ENCODE assay signal across 8 cellular contexts in genomic region chr1:40032240-40032891, GRCh38. TPM values are rescaled to one million over a fixed set of nuclear protein-coding genes. Genes with fewer than 3 reads are reported as not detected.
DNase-seq lines count a peak whose midpoint lies in the region; ATAC-seq, FAIRE-seq and TF ChIP-seq lines count a peak whose summit lies in the region.

No MANE protein-coding gene starts in this region.

- peaks cover 2% of the 10 kb centered on the region for H3K27me3 Mint-ChIP-seq in astrocyte (ENCODE audit: low read depth, unreplicated experiment)

- H3K27ac ChIP-seq in SK-N-SH (ENCODE audit: low read depth in 2 of 2, low read length in 1 of 2) (no peak overlapping the region), astrocyte (ENCODE audit: low read depth, low read length) (no peak overlapping the region)

- peak; percentile 79 for FAIRE-seq in astrocyte (lab: Jason Lieb, UNC)

- ATAC-seq in GM21381 (IDR thresholded peaks at IDR 0.05; ENCODE audit: unreplicated experiment), result no peak

- H3K36me3 Mint-ChIP-seq in astrocyte (ENCODE audit: low read depth, unreplicated experiment), result no peaks in the 10 kb centered on the region

- no peaks in the 10 kb centered on the region for H3K79me2 ChIP-seq in SK-N-SH (ENCODE audit: insufficient read depth)
- no peaks in the 10 kb centered on the region for H3K79me2 ChIP-seq in astrocyte (ENCODE audit: insufficient read depth, low read length)

- DNase-seq in GF-D8 (lab: John Stamatoyannopoulos, UW), result peak; percentile 17
- peak; percentile 65 for DNase-seq in M059J (ENCODE audit: low read depth)
- DNase-seq in SK-N-SH, result peak; percentile 54
- peak; percentile 58 for DNase-seq in astrocyte (ENCODE audit: low read depth)
- DNase-seq in iPS-NIHi11 (ENCODE audit: low spot score), result peak; percentile 50
- DNase-seq in stimulated activated CD4-positive, alpha-beta T cell treated with anti-CD3 and anti-CD28 coated beads, Interleukin-1b, Interleukin-23, amount 100 ng/mL, for 48 hours, result peak; percentile 34
- DNase-seq in NCI-H187 treated with DMSO at 0.1 percent for 48 hours (lab: John Stamatoyannopoulos, UW), result no peak

- H3F3A ChIP-seq in SK-N-SH (replicated peaks; ENCODE audit: insufficient read depth), result peaks cover 27% of the 10 kb centered on the region

- H3K27me3 ChIP-seq in SK-N-SH (ENCODE audit: insufficient read depth) (no peaks in the 10 kb centered on the region), astrocyte (ENCODE audit: insufficient read depth, low read length) (no peaks in the 10 kb centered on the region)

- TF ChIP-seq EP300 in SK-N-SH (IDR thresholded peaks at IDR 0.05; ENCODE audit: borderline replicate concordance in 1 of 2, low read depth in 1 of 2, low read length in 1 of 2), result no peak

- H3K4me1 Mint-ChIP-seq in astrocyte (ENCODE audit: low read depth, unreplicated experiment), result peaks cover 10% of the 10 kb centered on the region

- H4K20me1 ChIP-seq in SK-N-SH (ENCODE audit: insufficient read depth) (no peaks in the 10 kb centered on the region), astrocyte (ENCODE audit: insufficient read depth, low read length) (no peaks in the 10 kb centered on the region)

- H3K36me3 ChIP-seq in SK-N-SH (replicated peaks in 1 of 2; ENCODE audit: control insufficient read depth in 1 of 2, insufficient read depth in 2 of 2, low read length in 1 of 2) (no peaks in the 10 kb centered on the region), astrocyte (ENCODE audit: insufficient read depth, low read length) (no peaks in the 10 kb centered on the region)

- TF ChIP-seq RAD21 in SK-N-SH (IDR thresholded peaks at IDR 0.05; ENCODE audit: low read length), result peak; percentile 72

- no peaks in the 10 kb centered on the region for H3K9me2 ChIP-seq in SK-N-SH

- H3K4me2 ChIP-seq in SK-N-SH (no peak overlapping the region), astrocyte (ENCODE audit: low read length) (no peak overlapping the region)

- peak; percentile 77 for TF ChIP-seq CTCF in SK-N-SH (IDR thresholded peaks at IDR 0.05)
- peak; percentile 70 for TF ChIP-seq CTCF in astrocyte (IDR thresholded peaks at IDR 0.05; ENCODE audit: insufficient read depth, low read depth, low read length)

- H3K4me1 ChIP-seq in SK-N-SH (ENCODE audit: control insufficient read depth in 1 of 2, insufficient read depth in 2 of 2, low read depth in 1 of 2, low read length in 1 of 2), result peaks cover 15 to 17% of the 10 kb centered on the region in 2 experiments
- H3K4me1 ChIP-seq in astrocyte (ENCODE audit: insufficient read depth, low read length), result peaks cover 19% of the 10 kb centered on the region

- no peak overlapping the region for H3K27ac Mint-ChIP-seq in astrocyte (ENCODE audit: unreplicated experiment)

- CTCF ChIA-PET in SK-N-SH (lab: Yijun Ruan, JAX), result interaction anchor here (0.6 to 6.5 kb wide), 48 partner anchors 8 to 372 kb away, joined by 3 to 74 read pairs (median 4); partner anchors contain the start of genes CAP1 and MYCL

- H3K9ac ChIP-seq in SK-N-SH, result no peak overlapping the region
- no peak overlapping the region for H3K9ac ChIP-seq in astrocyte (ENCODE audit: low read length)

- no peaks in the 10 kb centered on the region for H3K9me3 Mint-ChIP-seq in astrocyte (ENCODE audit: unreplicated experiment)

- H3K4me3 Mint-ChIP-seq in astrocyte (ENCODE audit: unreplicated experiment), result no peak overlapping the region

- no peaks in the 10 kb centered on the region for H3K9me3 ChIP-seq in SK-N-SH
- H3K9me3 ChIP-seq in astrocyte (ENCODE audit: insufficient read depth, low read depth, low read length), result no peaks in the 10 kb centered on the region

- POLR2A ChIA-PET in SK-N-SH (lab: Yijun Ruan, JAX), result interaction anchor here (0.5 kb wide), 1 partner anchor 12 kb away, joined by 3 read pairs; no protein-coding TSS in a partner anchor

- no peak overlapping the region for H3K4me3 ChIP-seq in SK-N-SH (ENCODE audit: low read depth in 2 of 2, low read length in 1 of 2)
- no peak overlapping the region for H3K4me3 ChIP-seq in astrocyte (ENCODE audit: insufficient read depth, low read depth, low read length)

- 50% methylated on average over 4 of the region's 4 CpGs for WGBS in SK-N-SH (ENCODE audit: low lambda C conversion rate)

- H2AFZ ChIP-seq in SK-N-SH (ENCODE audit: low read depth), result no peak overlapping the region
- no peak overlapping the region for H2AFZ ChIP-seq in astrocyte (ENCODE audit: low read depth, low read length)

TF ChIP-seq in SK-N-SH, 30 proteins besides CTCF, POLR2A, EP300 and RAD21:
- TF ChIP-seq, protein P1, sequence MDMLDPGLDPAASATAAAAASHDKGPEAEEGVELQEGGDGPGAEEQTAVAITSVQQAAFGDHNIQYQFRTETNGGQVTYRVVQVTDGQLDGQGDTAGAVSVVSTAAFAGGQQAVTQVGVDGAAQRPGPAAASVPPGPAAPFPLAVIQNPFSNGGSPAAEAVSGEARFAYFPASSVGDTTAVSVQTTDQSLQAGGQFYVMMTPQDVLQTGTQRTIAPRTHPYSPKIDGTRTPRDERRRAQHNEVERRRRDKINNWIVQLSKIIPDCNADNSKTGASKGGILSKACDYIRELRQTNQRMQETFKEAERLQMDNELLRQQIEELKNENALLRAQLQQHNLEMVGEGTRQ (IDR thresholded peaks at IDR 0.05; ENCODE audit: borderline replicate concordance, low read depth, low read length), result no peak
- TF ChIP-seq SMC3 (IDR thresholded peaks at IDR 0.05; ENCODE audit: low read depth, low read length) (peak; percentile 75), JUND (IDR thresholded peaks at IDR 0.05) (no peak), CHD2 (IDR thresholded peaks at IDR 0.05; ENCODE audit: low read length, partially characterized antibody) (peak; percentile 28), FOXJ3 (CRISPR knock-in tag; IDR thresholded peaks at IDR 0.05) (no peak)
- TF ChIP-seq, protein P2, sequence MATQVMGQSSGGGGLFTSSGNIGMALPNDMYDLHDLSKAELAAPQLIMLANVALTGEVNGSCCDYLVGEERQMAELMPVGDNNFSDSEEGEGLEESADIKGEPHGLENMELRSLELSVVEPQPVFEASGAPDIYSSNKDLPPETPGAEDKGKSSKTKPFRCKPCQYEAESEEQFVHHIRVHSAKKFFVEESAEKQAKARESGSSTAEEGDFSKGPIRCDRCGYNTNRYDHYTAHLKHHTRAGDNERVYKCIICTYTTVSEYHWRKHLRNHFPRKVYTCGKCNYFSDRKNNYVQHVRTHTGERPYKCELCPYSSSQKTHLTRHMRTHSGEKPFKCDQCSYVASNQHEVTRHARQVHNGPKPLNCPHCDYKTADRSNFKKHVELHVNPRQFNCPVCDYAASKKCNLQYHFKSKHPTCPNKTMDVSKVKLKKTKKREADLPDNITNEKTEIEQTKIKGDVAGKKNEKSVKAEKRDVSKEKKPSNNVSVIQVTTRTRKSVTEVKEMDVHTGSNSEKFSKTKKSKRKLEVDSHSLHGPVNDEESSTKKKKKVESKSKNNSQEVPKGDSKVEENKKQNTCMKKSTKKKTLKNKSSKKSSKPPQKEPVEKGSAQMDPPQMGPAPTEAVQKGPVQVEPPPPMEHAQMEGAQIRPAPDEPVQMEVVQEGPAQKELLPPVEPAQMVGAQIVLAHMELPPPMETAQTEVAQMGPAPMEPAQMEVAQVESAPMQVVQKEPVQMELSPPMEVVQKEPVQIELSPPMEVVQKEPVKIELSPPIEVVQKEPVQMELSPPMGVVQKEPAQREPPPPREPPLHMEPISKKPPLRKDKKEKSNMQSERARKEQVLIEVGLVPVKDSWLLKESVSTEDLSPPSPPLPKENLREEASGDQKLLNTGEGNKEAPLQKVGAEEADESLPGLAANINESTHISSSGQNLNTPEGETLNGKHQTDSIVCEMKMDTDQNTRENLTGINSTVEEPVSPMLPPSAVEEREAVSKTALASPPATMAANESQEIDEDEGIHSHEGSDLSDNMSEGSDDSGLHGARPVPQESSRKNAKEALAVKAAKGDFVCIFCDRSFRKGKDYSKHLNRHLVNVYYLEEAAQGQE (IDR thresholded peaks at IDR 0.05; ENCODE audit: low read depth, low read length), result no peak
TF ChIP-seq in SK-N-SH: peak in this region for 2.

RNA-seq across cellular contexts. Expression of gene CAP1, which starts 8.2 kb away (rescaled TPM):
- 371 and 481 TPM in 2 replicates for total RNA-seq in M059J (2014; rRNA removed; shearing (Covaris generic))
- polyA plus RNA-seq in SK-N-SH (2012; rRNA removed), result 244 and 330 TPM in 2 replicates
- 301 and 309 TPM in 2 replicates for polyA plus RNA-seq in SK-N-SH (2012; cell fraction: cytosol; rRNA removed)
- polyA plus RNA-seq in SK-N-SH (2012; cell fraction: nucleus; rRNA removed), result 130 and 274 TPM in 2 replicates
- 929 and 930 TPM in 2 replicates for total RNA-seq in astrocyte
